Comparison of ENCODE assay signal across 16 cellular contexts in the genomic region with DNA sequence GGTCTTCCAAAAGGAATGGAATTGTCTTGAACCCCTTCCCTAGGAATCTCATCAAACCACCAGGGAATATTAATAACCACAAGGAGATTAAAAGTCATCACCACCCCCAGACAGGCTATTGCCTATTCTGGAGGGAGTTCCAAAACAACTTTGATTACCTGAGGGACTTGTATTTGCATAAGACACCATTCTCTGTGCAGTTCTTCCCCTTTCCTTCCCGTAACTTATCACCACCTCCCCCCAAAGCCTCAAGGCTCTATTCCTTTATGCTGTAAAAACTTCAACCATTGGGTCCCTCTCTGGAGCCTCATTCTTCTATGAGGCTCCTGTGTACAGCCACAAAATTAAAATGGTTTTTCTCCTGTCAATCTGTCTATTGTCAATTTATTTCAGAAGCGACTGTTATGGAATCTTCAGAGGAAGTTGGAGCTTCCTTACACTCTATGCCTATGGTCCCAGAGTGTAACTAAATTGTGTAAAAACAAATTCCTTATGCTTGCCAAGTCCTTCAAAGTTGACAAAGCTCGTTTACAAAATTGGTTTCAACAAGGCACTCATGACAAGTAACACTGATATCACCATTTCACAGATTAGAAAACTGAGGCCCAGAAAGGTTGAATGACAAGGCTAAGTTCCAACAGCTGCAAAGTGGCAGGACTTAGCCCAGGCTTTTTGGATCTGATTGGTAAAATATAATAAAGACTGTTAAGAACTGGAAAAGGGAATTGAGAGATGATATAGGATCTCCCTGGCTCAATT.
A peak's percentile ranks its signal among the peaks of the same experiment; 100 is the strongest.
DNase-seq lines count a peak whose midpoint lies in the region; ATAC-seq and TF ChIP-seq lines count a peak whose summit lies in the region.
"Had no signal": no experiment of that assay in that cellular context is flagged by ENCODE, and none has a peak within 500 bp of the region (broad histone marks: within the 10 kb centered on the region; RNA-seq: fewer than 3 reads in every experiment).

No MANE protein-coding gene starts in this region.

- peak overlapping the region; percentile 59 for H3K9ac ChIP-seq in Karpas-422 (ENCODE audit: low read length)
- peak overlapping the region; percentile 37 for H3K9ac ChIP-seq in adipocyte (ENCODE audit: low read length)

- H3K9me3 ChIP-seq in CD4-positive, CD25-positive, alpha-beta regulatory T cell (ENCODE audit: control insufficient read depth in 2 of 2, low read length in 2 of 2) = no peaks in the 10 kb centered on the region
- H3K9me3 ChIP-seq in Karpas-422 (ENCODE audit: low read length) (no peaks in the 10 kb centered on the region), adipocyte (ENCODE audit: control insufficient read depth, low read length) (no peaks in the 10 kb centered on the region), neutrophil (no peaks in the 10 kb centered on the region)

- no peak overlapping the region for H2AFZ ChIP-seq in Karpas-422 (ENCODE audit: low read length)
- H2AFZ ChIP-seq: PC-9 had no signal

- H3K36me3 Mint-ChIP-seq in CD4-positive, CD25-positive, alpha-beta regulatory T cell = no peaks in the 10 kb centered on the region
- H3K36me3 Mint-ChIP-seq in activated T-helper 2 cell treated with anti-CD3 and anti-CD28 coated beads, Interferon-gamma antibody, Interleukin-2, Interleukin-4, amounts not matched to agents 10 μg/mL and 5 μg/mL and 100 μg/mL, durations not matched to agents 14 hours and 24 hours and 36 hours (ENCODE audit: low read depth) = no peaks in the 10 kb centered on the region
- H3K36me3 Mint-ChIP-seq: CD8-positive, alpha-beta memory T cell had no signal

- H3K27ac ChIP-seq in CD4-positive, CD25-positive, alpha-beta regulatory T cell (ENCODE audit: insufficient read depth, low read length, poor library complexity, severe bottlenecking) = no peak overlapping the region
- H3K27ac ChIP-seq in Karpas-422 (ENCODE audit: low read length) (peak overlapping the region; percentile 97), neutrophil (peak overlapping the region; percentile 51)
- H3K27ac ChIP-seq: PC-9 had no signal

- H3K27me3 ChIP-seq in CD4-positive, CD25-positive, alpha-beta regulatory T cell (ENCODE audit: control insufficient read depth, insufficient read depth, low read length) = no peaks in the 10 kb centered on the region
- H3K27me3 ChIP-seq in Karpas-422 (ENCODE audit: low read length) (no peaks in the 10 kb centered on the region), adipocyte (replicated peaks; ENCODE audit: control insufficient read depth, insufficient read depth, low read length) (no peaks in the 10 kb centered on the region), neutrophil (no peaks in the 10 kb centered on the region)

- H3K4me3 Mint-ChIP-seq in CD4-positive, CD25-positive, alpha-beta regulatory T cell = no peak overlapping the region
- H3K4me3 Mint-ChIP-seq in activated T-helper 2 cell treated with anti-CD3 and anti-CD28 coated beads, Interferon-gamma antibody, Interleukin-2, Interleukin-4, amounts not matched to agents 10 μg/mL and 5 μg/mL and 100 μg/mL, durations not matched to agents 14 hours and 24 hours and 36 hours (ENCODE audit: low read depth) = no peak overlapping the region
- H3K4me3 Mint-ChIP-seq: CD8-positive, alpha-beta memory T cell had no signal

- no peak overlapping the region for H3K4me3 ChIP-seq in CD4-positive, CD25-positive, alpha-beta regulatory T cell (ENCODE audit: low read depth, low read length)
- H3K4me3 ChIP-seq in Karpas-422 (ENCODE audit: low read length) = peak overlapping the region; percentile 29
- H3K4me3 ChIP-seq in adipocyte (ENCODE audit: low read length) = peak overlapping the region; percentile 35
- no peak overlapping the region for H3K4me3 ChIP-seq in neutrophil (ENCODE audit: low read depth in 1 of 2, low read length in 1 of 2)
- H3K4me3 ChIP-seq: PC-9 had no signal

- no peaks in the 10 kb centered on the region for H4K20me1 ChIP-seq in Karpas-422 (ENCODE audit: insufficient read depth, low read depth, low read length)

- H3K27ac Mint-ChIP-seq in CD4-positive, CD25-positive, alpha-beta regulatory T cell = peak overlapping the region in 2 of 3 donors; percentile 5 to 69
- H3K27ac Mint-ChIP-seq in activated T-helper 2 cell treated with anti-CD3 and anti-CD28 coated beads, Interferon-gamma antibody, Interleukin-2, Interleukin-4, amounts not matched to agents 10 μg/mL and 5 μg/mL and 100 μg/mL, durations not matched to agents 14 hours and 24 hours and 36 hours = no peak overlapping the region

- no peak for ATAC-seq in CD4-positive, CD25-positive, alpha-beta regulatory T cell (ENCODE audit: low read depth in 2 of 2)
- ATAC-seq in HG03460 (IDR thresholded peaks at IDR 0.05; ENCODE audit: unreplicated experiment) = no peak

- peaks cover 4% of the 10 kb centered on the region for H3K27me3 Mint-ChIP-seq in CD4-positive, CD25-positive, alpha-beta regulatory T cell
- no peaks in the 10 kb centered on the region for H3K27me3 Mint-ChIP-seq in activated T-helper 2 cell treated with anti-CD3 and anti-CD28 coated beads, Interferon-gamma antibody, Interleukin-2, Interleukin-4, amounts not matched to agents 10 μg/mL and 5 μg/mL and 100 μg/mL, durations not matched to agents 14 hours and 24 hours and 36 hours (ENCODE audit: low read depth)
- H3K27me3 Mint-ChIP-seq: CD8-positive, alpha-beta memory T cell had no signal

- intact Hi-C loops in activated T-helper 2 cell treated with anti-CD3 and anti-CD28 coated beads, Interferon-gamma antibody, Interleukin-2, Interleukin-4, amounts not matched to agents 10 μg/mL and 5 μg/mL and 100 μg/mL, durations not matched to agents 14 hours and 24 hours and 36 hours (cut with micrococcal nuclease) = no loop called here

- TF ChIP-seq CTCF in neutrophil (IDR thresholded peaks at IDR 0.05) = no peak

- peak overlapping the region; percentile 68 for H3K4me2 ChIP-seq in Karpas-422 (ENCODE audit: low read depth, low read length, poor library complexity, severe bottlenecking)
- H3K4me2 ChIP-seq: PC-9 had no signal

- H3K9me3 Mint-ChIP-seq in CD4-positive, CD25-positive, alpha-beta regulatory T cell = peaks cover 0 to under 1% (median 0%) of the 10 kb centered on the region in 7 donors
- H3K9me3 Mint-ChIP-seq in activated T-helper 2 cell treated with anti-CD3 and anti-CD28 coated beads, Interferon-gamma antibody, Interleukin-2, Interleukin-4, amounts not matched to agents 10 μg/mL and 5 μg/mL and 100 μg/mL, durations not matched to agents 14 hours and 24 hours and 36 hours = no peaks in the 10 kb centered on the region
- H3K9me3 Mint-ChIP-seq: CD8-positive, alpha-beta memory T cell had no signal

- no peak for DNase-seq in CD4-positive, CD25-positive, alpha-beta regulatory T cell
- DNase-seq in Karpas-422 (peak; percentile 84), adipocyte (ENCODE audit: low read depth) (no peak)
- DNase-seq in activated T-helper 2 cell treated with anti-CD3 and anti-CD28 coated beads, Interferon-gamma antibody, Interleukin-2, Interleukin-4, amounts not matched to agents 10 μg/mL and 5 μg/mL and 100 μg/mL, durations not matched to agents 14 hours and 24 hours and 36 hours (ENCODE audit: low spot score) = no peak
- no peak for DNase-seq in activated CD8-positive, alpha-beta memory T cell treated with anti-CD3 and anti-CD28 coated beads, Interleukin-2, amount 50 U/mL, for 4 hours
- DNase-seq: CD8-positive, alpha-beta memory T cell; DMS79; GOT3; NCI-H1436; NCI-H2029 treated with DMSO at 0.1 percent for 48 hours; NCI-H2171 treated with DMSO at 0.1 percent for 48 hours; NCI-H446 treated with DMSO at 0.1 percent for 48 hours; NK-92 treated with Interleukin-12 subunit alpha and Interleukin-12 subunit beta, amount 100 ng/mL, for 24 hours; PC-9 had no signal

- no peaks in the 10 kb centered on the region for H3K36me3 ChIP-seq in CD4-positive, CD25-positive, alpha-beta regulatory T cell (ENCODE audit: control insufficient read depth, insufficient read depth, low read length)
- H3K36me3 ChIP-seq in Karpas-422 (ENCODE audit: insufficient read depth, low read length) (no peaks in the 10 kb centered on the region), adipocyte (ENCODE audit: control insufficient read depth, insufficient read depth, low read length, severe bottlenecking) (no peaks in the 10 kb centered on the region), neutrophil (peaks cover 35% of the 10 kb centered on the region)

- peaks cover 12% of the 10 kb centered on the region for H3K4me1 ChIP-seq in CD4-positive, CD25-positive, alpha-beta regulatory T cell (ENCODE audit: control insufficient read depth, insufficient read depth, low read length, poor library complexity, severe bottlenecking)
- peaks cover 93% of the 10 kb centered on the region for H3K4me1 ChIP-seq in Karpas-422 (ENCODE audit: low read length)
- H3K4me1 ChIP-seq in adipocyte (ENCODE audit: control insufficient read depth, insufficient read depth, low read length) = peaks cover 37% of the 10 kb centered on the region
- H3K4me1 ChIP-seq in neutrophil (ENCODE audit: control insufficient read depth in 1 of 2, insufficient read depth in 1 of 2, low read depth in 1 of 2, low read length in 1 of 2) = peaks cover 68 to 78% of the 10 kb centered on the region in 2 experiments

- no peaks in the 10 kb centered on the region for H3K79me2 ChIP-seq in Karpas-422 (ENCODE audit: low read length)

- peaks cover 0 to 33% (median 19%) of the 10 kb centered on the region in 4 donors for H3K4me1 Mint-ChIP-seq in CD4-positive, CD25-positive, alpha-beta regulatory T cell
- H3K4me1 Mint-ChIP-seq in activated T-helper 2 cell treated with anti-CD3 and anti-CD28 coated beads, Interferon-gamma antibody, Interleukin-2, Interleukin-4, amounts not matched to agents 10 μg/mL and 5 μg/mL and 100 μg/mL, durations not matched to agents 14 hours and 24 hours and 36 hours (ENCODE audit: low read depth) = peaks cover 31% of the 10 kb centered on the region

- no peaks in the 10 kb centered on the region for H3K9me2 ChIP-seq in Karpas-422 (replicated peaks; ENCODE audit: insufficient read depth, low read length)

Comparison
In these comparisons a context has a peak if more than half of its experiments do, and no peak if none do; other contexts are left out.
1. H3K4me3 ChIP-seq: peak in Karpas-422 (single experiment) and adipocyte (single experiment); none in CD4-positive, CD25-positive, alpha-beta regulatory T cell (single experiment) and neutrophil (0 of 2).